ENCODE assay signal across 24 cellular contexts in the genomic region with DNA sequence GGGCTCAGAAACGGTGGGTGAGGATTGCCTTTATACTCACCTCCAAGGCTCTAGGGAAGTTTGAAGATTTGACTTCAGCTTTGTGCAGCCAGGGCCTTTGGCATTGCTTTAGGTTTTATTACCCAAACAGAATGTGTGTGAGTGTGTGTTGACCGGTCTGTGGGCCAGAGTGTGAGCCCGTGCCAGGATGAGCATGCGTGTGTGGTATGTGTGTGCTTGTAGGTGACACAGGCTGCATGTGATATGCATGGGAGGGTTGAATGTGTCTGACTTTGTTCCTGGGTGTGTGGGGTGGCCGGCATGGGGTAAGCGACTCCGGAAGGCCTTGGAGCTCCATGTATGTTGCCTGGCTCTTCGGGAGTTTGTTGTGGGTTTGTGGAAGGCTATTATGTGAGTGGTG.
DNase-seq lines count a peak whose midpoint lies in the region; ATAC-seq and TF ChIP-seq lines count a peak whose summit lies in the region.
"Had no signal": no experiment of that assay in that cellular context is flagged by ENCODE, and none has a peak within 500 bp of the region (broad histone marks: within the 10 kb centered on the region; RNA-seq: fewer than 3 reads in every experiment).

No MANE protein-coding gene starts in this region.

- H3K4me2 ChIP-seq in BLaER1 treated with 17β-estradiol and CSF1 and Interleukin-3, amounts not matched to agents 10 nM and 100 nM = peak overlapping the region in 7 of 11 experiments; percentile 15 to 64 (median 46); a peak in 12 of 22 replicates
- no peak overlapping the region for H3K4me2 ChIP-seq in osteoblast (ENCODE audit: insufficient read depth, low read length)
- H3K4me2 ChIP-seq: GM23338 had no signal

- peaks cover 39 to 45% (median 41%) of the 10 kb centered on the region in 11 experiments for H3K9me3 ChIP-seq in BLaER1 treated with 17β-estradiol and CSF1 and Interleukin-3, amounts not matched to agents 10 nM and 100 nM (replicated peaks in 1 of 11)
- H3K9me3 ChIP-seq in NT2/D1 (ENCODE audit: insufficient read depth, low read length) (peaks cover 36% of the 10 kb centered on the region), osteoblast (ENCODE audit: low read depth, low read length) (no peaks in the 10 kb centered on the region)
- H3K9me3 ChIP-seq: BE2C had no signal

- H3K4me1 ChIP-seq in BLaER1 treated with 17β-estradiol and CSF1 and Interleukin-3, amounts not matched to agents 10 nM and 100 nM = peaks cover under 1 to 28% (median 19%) of the 10 kb centered on the region in 10 experiments; a peak in 19 of 20 replicates
- peaks cover 6% of the 10 kb centered on the region for H3K4me1 ChIP-seq in NT2/D1 (ENCODE audit: insufficient read depth, insufficient read length)
- H3K4me1 ChIP-seq in osteoblast (ENCODE audit: insufficient read depth, low read length) = no peaks in the 10 kb centered on the region
- H3K4me1 ChIP-seq: BE2C had no signal

- no peak for TF ChIP-seq CTCF in osteoblast (IDR thresholded peaks at IDR 0.05; ENCODE audit: extremely low read depth, low read depth, low read length)

- peak overlapping the region in 1 of 11 experiments; percentile 15; a peak in 1 of 22 replicates for H3K9ac ChIP-seq in BLaER1 treated with 17β-estradiol and CSF1 and Interleukin-3, amounts not matched to agents 10 nM and 100 nM
- peak overlapping the region; percentile 46 for H3K9ac ChIP-seq in NT2/D1 (ENCODE audit: insufficient read length, low read depth)

- no peak for ATAC-seq in HG02763 (IDR thresholded peaks at IDR 0.05; ENCODE audit: unreplicated experiment)
- ATAC-seq: GM23338, HCT116, PC-3 had no signal

- H4K20me1 ChIP-seq in BLaER1 treated with 17β-estradiol and CSF1 and Interleukin-3, amounts not matched to agents 10 nM and 100 nM = no peaks in the 10 kb centered on the region
- no peaks in the 10 kb centered on the region for H4K20me1 ChIP-seq in osteoblast (ENCODE audit: insufficient read depth, low read length)

- H3K79me2 ChIP-seq in osteoblast (ENCODE audit: insufficient read depth, low read length) = no peaks in the 10 kb centered on the region

- DNase-seq in NT2/D1 (ENCODE audit: low read depth, low spot score) = no peak
- peak; percentile 17 for DNase-seq in left kidney (ENCODE audit: low read depth, low spot score)
- DNase-seq in osteoblast (ENCODE audit: insufficient read length, low spot score, missing footprints) = peak; percentile 54
- DNase-seq in midbrain (lab: John Stamatoyannopoulos, UW) = no peak
- DNase-seq in iPS-NIHi11 (ENCODE audit: low spot score) = no peak
- DNase-seq: BE2C; CD4-positive, alpha-beta T cell; COR-L47; DMS 273 treated with DMSO at 0.1 percent for 48 hours; DMS79 treated with DMSO at 0.1 percent for 48 hours; NCI-H1105; NCI-H1694; NCI-H2081; NCI-H2171 treated with DMSO at 0.1 percent for 48 hours; NCI-H446 treated with DMSO at 0.1 percent for 48 hours; NCI-H526 treated with DMSO at 0.1 percent for 48 hours; PC-3; RPMI8226; SHP77 had no signal

- H3K4me3 ChIP-seq in BLaER1 treated with 17β-estradiol and CSF1 and Interleukin-3, amounts not matched to agents 10 nM and 100 nM = no peak overlapping the region
- H3K4me3 ChIP-seq in NT2/D1 (ENCODE audit: insufficient read length, low read depth) = no peak overlapping the region
- no peak overlapping the region for H3K4me3 ChIP-seq in osteoblast (ENCODE audit: insufficient read depth, low read length)
- H3K4me3 ChIP-seq: GM23338, SK-N-MC had no signal

- H2AFZ ChIP-seq in osteoblast (ENCODE audit: low read length) = no peak overlapping the region
- H2AFZ ChIP-seq: GM23338 had no signal

- peaks cover 0 to 3% (median 0%) of the 10 kb centered on the region in 11 experiments; a peak in 1 of 22 replicates for H3K36me3 ChIP-seq in BLaER1 treated with 17β-estradiol and CSF1 and Interleukin-3, amounts not matched to agents 10 nM and 100 nM
- H3K36me3 ChIP-seq in NT2/D1 (ENCODE audit: insufficient read depth, insufficient read length, low read length) (no peaks in the 10 kb centered on the region), osteoblast (ENCODE audit: insufficient read depth, low read length) (no peaks in the 10 kb centered on the region)
- H3K36me3 ChIP-seq: BE2C had no signal

- H3K27me3 ChIP-seq in BLaER1 treated with 17β-estradiol and CSF1 and Interleukin-3, amounts not matched to agents 10 nM and 100 nM = peaks cover 0 to 16% (median under 1%) of the 10 kb centered on the region in 11 experiments; a peak in 11 of 22 replicates
- H3K27me3 ChIP-seq in NT2/D1 (ENCODE audit: insufficient read depth, insufficient read length) (peaks cover 17% of the 10 kb centered on the region), osteoblast (ENCODE audit: insufficient read depth, low read length) (no peaks in the 10 kb centered on the region)

- H3K27ac ChIP-seq in BLaER1 treated with 17β-estradiol and CSF1 and Interleukin-3, amounts not matched to agents 10 nM and 100 nM = peak overlapping the region in 1 of 11 experiments; percentile 32; a peak in 2 of 22 replicates
- H3K27ac ChIP-seq in osteoblast (ENCODE audit: low read depth, low read length) = no peak overlapping the region
- H3K27ac ChIP-seq: SK-N-MC had no signal

Comparison
In these comparisons a context has a peak if more than half of its experiments do, and no peak if none do; other contexts are left out.
1. DNase-seq: peak in left kidney (single experiment) and osteoblast (single experiment); none in NT2/D1 (single experiment), midbrain (single experiment) and iPS-NIHi11 (single experiment).